ENCODE assay signal across 27 cellular contexts in genomic region chr5:79062431-79062830, GRCh38. TPM values are rescaled to one million over a fixed set of nuclear protein-coding genes. Genes with fewer than 3 reads are reported as not detected.
"Had no signal": no experiment of that assay in that cellular context is flagged by ENCODE, and none has a peak within 500 bp of the region (broad histone marks: within the 10 kb centered on the region; RNA-seq: fewer than 3 reads in every experiment).

No MANE protein-coding gene starts in this region.

- H3K4me1 Mint-ChIP-seq: activated B cell treated with CpG ODN at 0.5 μM for 24 hours; activated CD4-positive, alpha-beta T cell treated with anti-CD3 and anti-CD28 coated beads for 36 hours; activated naive CD4-positive, alpha-beta T cell treated with anti-CD3 and anti-CD28 coated beads, Interleukin-2, amount 10 ng/mL, durations not matched to agents 7 days and 5 days; mesothelial cell of epicardium; naive thymus-derived CD8-positive, alpha-beta T cell; neural progenitor cell; stimulated activated effector memory CD8-positive, alpha-beta T cell treated with anti-CD3 and anti-CD28 coated beads, Interleukin-12 subunit alpha, Interleukin-12 subunit beta, amount 100 ng/mL, for 72 hours had no signal

- H3K4me1 ChIP-seq: left lung, neural progenitor cell, suprapubic skin, tibial nerve had no signal

- H3K4me3 ChIP-seq: left lung, neural progenitor cell, suprapubic skin, tibial nerve had no signal

- H3K4me2 ChIP-seq: neural progenitor cell had no signal

- H3K27ac ChIP-seq: left lung, neural progenitor cell, suprapubic skin, tibial nerve had no signal

- H3K4me3 Mint-ChIP-seq: activated B cell treated with CpG ODN at 0.5 μM for 24 hours; activated CD4-positive, alpha-beta T cell treated with anti-CD3 and anti-CD28 coated beads for 36 hours; activated naive CD4-positive, alpha-beta T cell treated with anti-CD3 and anti-CD28 coated beads, Interleukin-2, amount 10 ng/mL, durations not matched to agents 7 days and 5 days; activated T-cell treated with anti-CD3 and anti-CD28 coated beads, Interleukin-2, amount 50 U/mL, for 24 hours; dendritic cell treated with granulocyte-macrophage colony-stimulating factor and Interleukin-4, amounts not matched to agents 40 ng/mL and 50 ng/mL, for 4 days; mesothelial cell of epicardium; naive thymus-derived CD8-positive, alpha-beta T cell; neural progenitor cell; stimulated activated effector memory CD8-positive, alpha-beta T cell treated with anti-CD3 and anti-CD28 coated beads, Interleukin-12 subunit alpha, Interleukin-12 subunit beta, amount 100 ng/mL, for 72 hours; stimulated activated naive CD8-positive, alpha-beta T cell treated with anti-CD3 and anti-CD28 coated beads, Interleukin-15, amount 100 ng/mL, for 72 hours had no signal

- H2AFZ ChIP-seq: neural progenitor cell had no signal

- H3K36me3 Mint-ChIP-seq: activated naive CD4-positive, alpha-beta T cell treated with anti-CD3 and anti-CD28 coated beads, Interleukin-2, amount 10 ng/mL, durations not matched to agents 7 days and 5 days; mesothelial cell of epicardium; stimulated activated effector memory CD8-positive, alpha-beta T cell treated with anti-CD3 and anti-CD28 coated beads, Interleukin-12 subunit alpha, Interleukin-12 subunit beta, amount 100 ng/mL, for 72 hours had no signal

- H3K27me3 Mint-ChIP-seq: stimulated activated naive CD8-positive, alpha-beta T cell treated with anti-CD3 and anti-CD28 coated beads, Interleukin-15, amount 100 ng/mL, for 72 hours had no signal

- H3K9me3 Mint-ChIP-seq: activated B cell treated with CpG ODN at 0.5 μM for 24 hours; activated naive CD4-positive, alpha-beta T cell treated with anti-CD3 and anti-CD28 coated beads, Interleukin-2, amount 10 ng/mL, durations not matched to agents 7 days and 5 days; activated T-cell treated with anti-CD3 and anti-CD28 coated beads, Interleukin-2, amount 50 U/mL, for 24 hours; dendritic cell treated with granulocyte-macrophage colony-stimulating factor and Interleukin-4, amounts not matched to agents 40 ng/mL and 50 ng/mL, for 4 days; stimulated activated effector memory CD8-positive, alpha-beta T cell treated with anti-CD3 and anti-CD28 coated beads, Interleukin-12 subunit alpha, Interleukin-12 subunit beta, amount 100 ng/mL, for 72 hours; stimulated activated naive CD8-positive, alpha-beta T cell treated with anti-CD3 and anti-CD28 coated beads, Interleukin-15, amount 100 ng/mL, for 72 hours had no signal

- H3K27ac Mint-ChIP-seq: activated B cell treated with CpG ODN at 0.5 μM for 24 hours; activated CD4-positive, alpha-beta T cell treated with anti-CD3 and anti-CD28 coated beads for 36 hours; activated naive CD4-positive, alpha-beta T cell treated with anti-CD3 and anti-CD28 coated beads, Interleukin-2, amount 10 ng/mL, durations not matched to agents 7 days and 5 days; activated T-cell treated with anti-CD3 and anti-CD28 coated beads, Interleukin-2, amount 50 U/mL, for 24 hours; dendritic cell treated with granulocyte-macrophage colony-stimulating factor and Interleukin-4, amounts not matched to agents 40 ng/mL and 50 ng/mL, for 4 days; mesothelial cell of epicardium; neural progenitor cell; stimulated activated effector memory CD8-positive, alpha-beta T cell treated with anti-CD3 and anti-CD28 coated beads, Interleukin-12 subunit alpha, Interleukin-12 subunit beta, amount 100 ng/mL, for 72 hours; stimulated activated naive CD8-positive, alpha-beta T cell treated with anti-CD3 and anti-CD28 coated beads, Interleukin-15, amount 100 ng/mL, for 72 hours had no signal

- H3K27me3 ChIP-seq: neural progenitor cell, suprapubic skin, tibial nerve had no signal

- H3K36me3 ChIP-seq: left lung, neural progenitor cell, suprapubic skin, tibial nerve had no signal

- DNase-seq: activated B cell treated with CpG ODN at 0.5 μM for 24 hours; activated CD4-positive, alpha-beta T cell treated with anti-CD3 and anti-CD28 coated beads for 36 hours; activated CD4-positive, alpha-beta T cell treated with anti-CD3 and anti-CD28 coated beads, Interleukin-2, amount 50 U/mL, for 4 hours; activated CD8-positive, alpha-beta memory T cell treated with anti-CD3 and anti-CD28 coated beads for 24 hours; activated CD8-positive, alpha-beta memory T cell treated with anti-CD3 and anti-CD28 coated beads, Interleukin-2, amount 50 U/mL, for 4 hours; activated naive CD4-positive, alpha-beta T cell treated with anti-CD3 and anti-CD28 coated beads, Interleukin-2, amount 10 ng/mL, durations not matched to agents 7 days and 5 days; activated T-cell treated with anti-CD3 and anti-CD28 coated beads, Interleukin-2, amount 50 U/mL, for 24 hours; amygdala; effector CD4-positive, alpha-beta T cell; foreskin melanocyte; kidney; left lung; naive thymus-derived CD8-positive, alpha-beta T cell; posterior cingulate gyrus; small intestine; stimulated activated CD4-positive, alpha-beta T cell treated with anti-CD3 and anti-CD28 coated beads, Interleukin-2, amount 100 ng/mL, for 24 hours; stimulated activated naive CD8-positive, alpha-beta T cell treated with anti-CD3 and anti-CD28 coated beads, Interleukin-15, amount 100 ng/mL, for 72 hours; T1000 had no signal

- H3K9ac ChIP-seq: neural progenitor cell had no signal

- ATAC-seq: activated CD4-positive, alpha-beta T cell treated with anti-CD3 and anti-CD28 coated beads for 36 hours; left lung; naive thymus-derived CD8-positive, alpha-beta T cell; sciatic nerve; stimulated activated effector memory CD8-positive, alpha-beta T cell treated with anti-CD3 and anti-CD28 coated beads, Interleukin-12 subunit alpha, Interleukin-12 subunit beta, amount 100 ng/mL, for 72 hours; stimulated activated naive CD8-positive, alpha-beta T cell treated with anti-CD3 and anti-CD28 coated beads, Interleukin-15, amount 100 ng/mL, for 72 hours had no signal

- H3K9me3 ChIP-seq: left lung, suprapubic skin, tibial nerve had no signal

RNA-seq across cellular contexts. Expression of gene DMGDH, which starts 7.0 kb away (rescaled TPM):
- total RNA-seq: activated B cell treated with CpG ODN at 0.5 μM for 24 hours had no signal

RNA-seq across cellular contexts. Expression of gene BHMT2, which starts 7.1 kb away (rescaled TPM):
- total RNA-seq: activated B cell treated with CpG ODN at 0.5 μM for 24 hours; activated CD4-positive, alpha-beta T cell treated with anti-CD3 and anti-CD28 coated beads for 36 hours; mesothelial cell of epicardium; naive thymus-derived CD8-positive, alpha-beta T cell had no signal
- polyA plus RNA-seq: naive thymus-derived CD8-positive, alpha-beta T cell had no signal

RNA-seq across cellular contexts. Expression of gene BHMT, which starts 49.2 kb away (rescaled TPM):
- total RNA-seq: activated B cell treated with CpG ODN at 0.5 μM for 24 hours; activated CD4-positive, alpha-beta T cell treated with anti-CD3 and anti-CD28 coated beads for 36 hours; cardiac septum; lung microvascular endothelial cell; mesothelial cell of epicardium; naive thymus-derived CD8-positive, alpha-beta T cell had no signal
- polyA plus RNA-seq: naive thymus-derived CD8-positive, alpha-beta T cell had no signal
